Comparison of ENCODE assay signal across 8 cellular contexts in the genomic region with DNA sequence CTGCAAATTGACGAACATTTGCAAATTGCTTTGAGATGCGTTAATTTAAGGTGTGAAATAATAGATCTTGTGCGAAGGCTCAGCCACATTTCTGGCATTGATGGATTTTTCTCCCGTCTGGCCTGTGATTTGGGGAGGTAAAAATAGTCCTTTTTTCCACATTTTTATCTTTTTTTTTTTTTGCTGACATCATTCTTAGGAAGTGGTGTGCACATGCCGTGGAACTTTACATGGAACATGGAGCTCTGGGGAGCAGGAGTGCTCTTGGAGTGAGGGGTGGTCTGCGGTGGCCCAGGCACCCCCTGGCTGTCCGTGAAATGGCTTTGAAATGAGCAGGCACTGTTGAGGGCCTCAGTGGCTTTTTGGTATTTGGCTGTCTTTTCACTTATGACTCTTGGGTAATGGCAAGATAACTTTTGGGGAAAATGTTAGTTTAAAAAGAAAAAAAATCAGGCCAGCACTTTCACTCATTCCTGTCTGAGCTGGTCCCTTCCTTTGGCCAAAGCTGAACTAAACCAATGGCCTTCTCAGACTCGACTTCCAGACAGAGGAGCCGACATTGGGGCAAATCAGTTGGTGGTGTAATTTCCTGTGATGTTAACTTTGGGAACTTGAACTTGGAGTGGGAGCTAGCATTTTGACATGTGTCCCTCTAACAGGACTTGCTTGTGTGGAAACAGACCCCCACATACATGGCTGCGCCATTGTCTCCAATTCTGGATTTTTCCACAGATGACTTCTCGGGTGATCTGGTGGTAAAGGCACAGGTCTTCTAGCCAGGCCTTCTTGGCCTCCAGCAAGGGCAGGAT. TPM values are rescaled to one million over a fixed set of nuclear protein-coding genes. Genes with fewer than 3 reads are reported as not detected.
DNase-seq lines count a peak whose midpoint lies in the region; ATAC-seq and TF ChIP-seq lines count a peak whose summit lies in the region.

No MANE protein-coding gene starts in this region.

- intact Hi-C loops in right lobe of liver (cut with DNase I) (no loop called here), adrenal gland (cut with DNase I) (no loop called here)

- H3K79me2 ChIP-seq in GM23338 (replicated peaks; ENCODE audit: insufficient read depth): peaks cover 46% of the 10 kb centered on the region

- H3K9me3 ChIP-seq in right lobe of liver (no peaks in the 10 kb centered on the region), adrenal gland (replicated peaks in 1 of 3) (no peaks in the 10 kb centered on the region)

- H3K27ac Mint-ChIP-seq in GM23338: no peak overlapping the region
- H3K27ac Mint-ChIP-seq in stimulated activated effector memory CD8-positive, alpha-beta T cell treated with anti-CD3 and anti-CD28 coated beads, Interleukin-12 subunit alpha, Interleukin-12 subunit beta, amount 100 ng/mL, for 72 hours: peak overlapping the region; percentile 43

- H3K36me3 ChIP-seq in GM23338 (ENCODE audit: insufficient read depth) (no peaks in the 10 kb centered on the region), right lobe of liver (no peaks in the 10 kb centered on the region), adrenal gland (replicated peaks in 1 of 2) (no peaks in the 10 kb centered on the region)

- H3K27me3 ChIP-seq in GM23338 (ENCODE audit: insufficient read depth) (no peaks in the 10 kb centered on the region), right lobe of liver (no peaks in the 10 kb centered on the region), adrenal gland (no peaks in the 10 kb centered on the region)

- TF ChIP-seq CTCF in GM23338 (conservative IDR thresholded peaks at IDR 0.05; ENCODE audit: low read depth in 2 of 2): no peak
- TF ChIP-seq CTCF in astrocyte of the spinal cord (IDR thresholded peaks at IDR 0.05; ENCODE audit: low read depth, low read length): no peak
- TF ChIP-seq CTCF in right lobe of liver (IDR thresholded peaks at IDR 0.05): no peak
- TF ChIP-seq CTCF in adrenal gland (IDR thresholded peaks at IDR 0.05): no peak

- H4K20me1 ChIP-seq in GM23338 (replicated peaks; ENCODE audit: insufficient read depth): no peaks in the 10 kb centered on the region

- H3K4me1 ChIP-seq in GM23338 (ENCODE audit: insufficient read depth): peaks cover 37% of the 10 kb centered on the region
- peaks cover 0 to 71% (median 34%) of the 10 kb centered on the region in 4 donors for H3K4me1 ChIP-seq in right lobe of liver
- peaks cover 7 to 39% of the 10 kb centered on the region in 2 donors for H3K4me1 ChIP-seq in adrenal gland (replicated peaks in 1 of 2)

- H3K9me2 ChIP-seq in GM23338 (ENCODE audit: insufficient read depth): no peaks in the 10 kb centered on the region

- TF ChIP-seq POLR2A in right lobe of liver (IDR thresholded peaks at IDR 0.05) (no peak), adrenal gland (IDR thresholded peaks at IDR 0.05) (no peak)

- ATAC-seq in GM23338 (no peak), right lobe of liver (no peak)
- no peak for ATAC-seq in stimulated activated effector memory CD8-positive, alpha-beta T cell treated with anti-CD3 and anti-CD28 coated beads, Interleukin-12 subunit alpha, Interleukin-12 subunit beta, amount 100 ng/mL, for 72 hours

- H3K36me3 Mint-ChIP-seq in GM23338 (ENCODE audit: low read depth): no peaks in the 10 kb centered on the region; the same call in 1 of the 3 replicates
- H3K36me3 Mint-ChIP-seq in stimulated activated effector memory CD8-positive, alpha-beta T cell treated with anti-CD3 and anti-CD28 coated beads, Interleukin-12 subunit alpha, Interleukin-12 subunit beta, amount 100 ng/mL, for 72 hours: peaks cover 20% of the 10 kb centered on the region

- WGBS in right lobe of liver (ENCODE audit: insufficient coverage, low coverage, low lambda C conversion rate, missing lambda C conversion rate): 60% methylated on average over 11 of the region's 11 CpGs
- WGBS in adrenal gland, 4 donors: 64 to 74% (median 69%) methylated on average over 10 to 11 of the region's 11 CpGs

- H3K27ac ChIP-seq in GM23338 (ENCODE audit: low read depth) (no peak overlapping the region; the same call in 1 of the 2 replicates), right lobe of liver (peak overlapping the region; percentile 90 to 99 (median 91)), adrenal gland (peak overlapping the region in 2 of 5 donors; percentile 74 to 84)

- H3F3A ChIP-seq in GM23338 (replicated peaks; ENCODE audit: low read depth): peaks cover 7% of the 10 kb centered on the region; the same call in 1 of the 2 replicates

- no peaks in the 10 kb centered on the region; the same call in 2 of the 3 replicates for H3K9me3 Mint-ChIP-seq in GM23338
- no peaks in the 10 kb centered on the region for H3K9me3 Mint-ChIP-seq in stimulated activated effector memory CD8-positive, alpha-beta T cell treated with anti-CD3 and anti-CD28 coated beads, Interleukin-12 subunit alpha, Interleukin-12 subunit beta, amount 100 ng/mL, for 72 hours

- H3K4me3 ChIP-seq in GM23338 (no peak overlapping the region), astrocyte of the spinal cord (ENCODE audit: low read depth, low read length) (peak overlapping the region; percentile 28), right lobe of liver (peak overlapping the region in 1 of 3 donors; percentile 4), adrenal gland (peak overlapping the region in 1 of 4 donors; percentile 24)

- in situ Hi-C loops in astrocyte of the spinal cord (cut with HindIII; ENCODE audit: low sequenced_read_pairs): no loop called here

- H3K4me2 ChIP-seq in GM23338: peak overlapping the region; percentile 55; the same call in 1 of the 2 replicates

- peaks cover 28% of the 10 kb centered on the region for H3K27me3 Mint-ChIP-seq in GM23338 (ENCODE audit: insufficient read depth, low read depth, poor library complexity)

- H2AFZ ChIP-seq in GM23338: no peak overlapping the region

- no peak for DNase-seq in GM23338 (ENCODE audit: low spot score)
- DNase-seq in astrocyte of the spinal cord (ENCODE audit: low read depth, low spot score): no peak
- DNase-seq in right lobe of liver: no peak
- no peak for DNase-seq in stimulated activated effector memory CD8-positive, alpha-beta T cell treated with anti-CD3 and anti-CD28 coated beads, Interleukin-12 subunit alpha, Interleukin-12 subunit beta, amount 100 ng/mL, for 72 hours (ENCODE audit: low spot score in 2 of 2)
- no peak for DNase-seq in activated effector memory CD4-positive, alpha-beta T cell treated with anti-CD3 and anti-CD28 coated beads, Interleukin-2, amount 50 U/mL, for 16 hours
- DNase-seq in NCI-H446 treated with DMSO at 0.1 percent for 48 hours (lab: John Stamatoyannopoulos, UW): no peak
- DNase-seq in adrenal gland: no peak
- no peak for DNase-seq in ecto neural progenitor cell (ENCODE audit: low spot score)

- peaks cover 53% of the 10 kb centered on the region for H3K4me1 Mint-ChIP-seq in GM23338
- H3K4me1 Mint-ChIP-seq in stimulated activated effector memory CD8-positive, alpha-beta T cell treated with anti-CD3 and anti-CD28 coated beads, Interleukin-12 subunit alpha, Interleukin-12 subunit beta, amount 100 ng/mL, for 72 hours: peaks cover 63% of the 10 kb centered on the region

- no peak overlapping the region for H3K4me3 Mint-ChIP-seq in GM23338
- no peak overlapping the region for H3K4me3 Mint-ChIP-seq in stimulated activated effector memory CD8-positive, alpha-beta T cell treated with anti-CD3 and anti-CD28 coated beads, Interleukin-12 subunit alpha, Interleukin-12 subunit beta, amount 100 ng/mL, for 72 hours

TF ChIP-seq in GM23338, 12 proteins besides CTCF, POLR2A, EP300 and RAD21 (continues in another document):
- TF ChIP-seq EZH2 (IDR thresholded peaks at IDR 0.05; ENCODE audit: low read depth, unreplicated experiment) (no peak), CREB1 (CRISPR knock-in tag; IDR thresholded peaks at IDR 0.05; ENCODE audit: low read depth) (no peak), NANOG (IDR thresholded peaks at IDR 0.05; ENCODE audit: borderline replicate concordance) (no peak), POLR2AphosphoS5 (IDR thresholded peaks at IDR 0.05; ENCODE audit: low read depth) (no peak), ZNF331 (CRISPR knock-in tag; IDR thresholded peaks at IDR 0.05; ENCODE audit: low read depth) (no peak)

RNA-seq across cellular contexts. Expression of gene NEK6, which starts 4.2 kb away (rescaled TPM):
- 10.4 and 11.2 TPM in 2 replicates for total RNA-seq in GM23338 (2014; rRNA removed; shearing (Covaris generic))
- 6.5 and 8.1 TPM in 2 replicates for polyA plus RNA-seq in GM23338 (2016; fragmentation: Nextera tagmentation; extraction: Ambion mirVana)
- total RNA-seq in right lobe of liver: 100 to 1,000 TPM in 1 of 6 experiments, 10 to 100 TPM in 5; 61.6 to 128 (median 67.5) TPM
- 10 to 100 TPM in 7 of 8 donors, 1 to 10 TPM in 1; 6.6 to 27.2 (median 20.5) TPM for total RNA-seq in adrenal gland
- 1 to 10 TPM; 4.0 to 8.5 (median 8.3) TPM for polyA plus RNA-seq in adrenal gland
